Comparison of ENCODE assay signal across 9 cellular contexts in genomic region chr1:25360596-25361581, GRCh38. TPM values are rescaled to one million over a fixed set of nuclear protein-coding genes. Genes with fewer than 3 reads are reported as not detected.
DNase-seq lines count a peak whose midpoint lies in the region; ATAC-seq and TF ChIP-seq lines count a peak whose summit lies in the region.
"Had no signal": no experiment of that assay in that cellular context is flagged by ENCODE, and none has a peak within 500 bp of the region (broad histone marks: within the 10 kb centered on the region; RNA-seq: fewer than 3 reads in every experiment).

No MANE protein-coding gene starts in this region.

- BruUV-seq in Panc1 (replicated peaks; lab: Mats Ljungman, UMichigan): TSS peak; percentile 65

- no peak overlapping the region for H3K4me3 ChIP-seq in Panc1 (ENCODE audit: low read depth in 2 of 2, low read length in 2 of 2)
- no peak overlapping the region for H3K4me3 ChIP-seq in choroid plexus epithelial cell (ENCODE audit: low read depth, low read length)
- H3K4me3 ChIP-seq in neuronal stem cell (ENCODE audit: low read length in 2 of 2): no peak overlapping the region

- in situ Hi-C loops in Panc1 (cut with HindIII; ENCODE audit: low pct_unique_long_range_greater_than_20kb, low sequenced_read_pairs): no loop called here

- H2BK120ac ChIP-seq in neuronal stem cell (ENCODE audit: low read depth, low read length): no peak overlapping the region

- H4K91ac ChIP-seq in neuronal stem cell (ENCODE audit: low read depth, low read length, poor library complexity): no peak overlapping the region

- TF ChIP-seq CTCF in Panc1 (IDR thresholded peaks at IDR 0.05): no peak
- no peak for TF ChIP-seq CTCF in choroid plexus epithelial cell (conservative IDR thresholded peaks at IDR 0.05; ENCODE audit: low read depth, low read length)

- no peaks in the 10 kb centered on the region for H3K27me3 ChIP-seq in Panc1 (ENCODE audit: control insufficient read depth, insufficient read depth, low read length)
- no peaks in the 10 kb centered on the region for H3K27me3 ChIP-seq in neuronal stem cell (ENCODE audit: control insufficient read depth in 3 of 3, insufficient read depth in 3 of 3, low read depth in 1 of 3, low read length in 3 of 3)

- H3K23ac ChIP-seq in neuronal stem cell (ENCODE audit: low read depth, low read length, poor library complexity): no peak overlapping the region

- no peak overlapping the region for H3K9ac ChIP-seq in neuronal stem cell (ENCODE audit: low read depth, low read length, poor library complexity)

- H2BK15ac ChIP-seq in neuronal stem cell (ENCODE audit: low read length): no peak overlapping the region

- H2BK5ac ChIP-seq in neuronal stem cell (ENCODE audit: low read length): no peak overlapping the region

- H3K36me3 ChIP-seq in Panc1 (ENCODE audit: control insufficient read depth, insufficient read depth, low read length): peaks cover 13% of the 10 kb centered on the region
- peaks cover 8 to 56% of the 10 kb centered on the region in 2 donors for H3K36me3 ChIP-seq in neuronal stem cell (replicated peaks in 1 of 2; ENCODE audit: control insufficient read depth in 2 of 2, insufficient read depth in 2 of 2, low read length in 2 of 2)

- POLR2A ChIA-PET in Panc1 (lab: Charles Lee): no interaction called here

- no peak overlapping the region for H4K8ac ChIP-seq in neuronal stem cell (ENCODE audit: low read depth, low read length)

- WGBS in neuronal stem cell (ENCODE audit: extremely low coverage in 2 of 2, insufficient read length in 2 of 2, insufficient replicate concordance in 1 of 2), 2 donors: no CpG with 5 or more reads among the region's 7 CpGs

- no peak overlapping the region for H2AK5ac ChIP-seq in neuronal stem cell (ENCODE audit: low read depth, low read length)

- H3K4me1 ChIP-seq in Panc1 (ENCODE audit: control insufficient read depth, insufficient read depth, low read length) (no peaks in the 10 kb centered on the region; the same call in 1 of the 2 replicates), neuronal stem cell (ENCODE audit: control insufficient read depth in 2 of 2, insufficient read depth in 1 of 2, low read depth in 1 of 2, low read length in 2 of 2) (no peaks in the 10 kb centered on the region)

- no peak overlapping the region for H3K4ac ChIP-seq in neuronal stem cell (ENCODE audit: low read length)

- H2BK12ac ChIP-seq in neuronal stem cell (ENCODE audit: low read length): no peak overlapping the region

- no peaks in the 10 kb centered on the region for H3K79me1 ChIP-seq in neuronal stem cell (ENCODE audit: low read depth, low read length)

- no peak overlapping the region for H3K27ac ChIP-seq in Panc1 (ENCODE audit: low read length)
- no peak overlapping the region for H3K27ac ChIP-seq in neuronal stem cell (replicated peaks; ENCODE audit: low read length)

- H2AFZ ChIP-seq in neuronal stem cell (ENCODE audit: low read length): no peak overlapping the region

- intact Hi-C loops in Panc1 (cut with micrococcal nuclease; ENCODE audit: unreplicated experiment): no loop called here

- H3K14ac ChIP-seq in neuronal stem cell (ENCODE audit: low read length): peak overlapping the region; percentile 9

- DNase-seq in ELR (ENCODE audit: low read depth) (peak; percentile 91), Panc1 (ENCODE audit: low read depth, low spot score) (no peak), choroid plexus epithelial cell (ENCODE audit: low read depth) (peak; percentile 76), neuronal stem cell (ENCODE audit: low spot score) (no peak), NCI-H2107 treated with DMSO at 0.1 percent for 48 hours (lab: John Stamatoyannopoulos, UW; ENCODE audit: unreplicated experiment) (no peak), NCI-H1436 (lab: John Stamatoyannopoulos, UW) (no peak), NCI-H1417 treated with DMSO at 0.1 percent for 48 hours (lab: John Stamatoyannopoulos, UW) (no peak)
- DNase-seq: OCI-M1 had no signal

- H3K4me2 ChIP-seq in neuronal stem cell (ENCODE audit: insufficient read depth, low read length, poor library complexity, severe bottlenecking): no peak overlapping the region

- no peak overlapping the region for H3K18ac ChIP-seq in neuronal stem cell (ENCODE audit: low read length)

- H3K9me3 ChIP-seq in Panc1 (ENCODE audit: control insufficient read depth, insufficient read depth, low read depth, low read length): no peaks in the 10 kb centered on the region
- H3K9me3 ChIP-seq in neuronal stem cell (replicated peaks in 1 of 2; ENCODE audit: control insufficient read depth in 2 of 2, insufficient read depth in 1 of 2, low read depth in 1 of 2, low read length in 2 of 2): no peaks in the 10 kb centered on the region

- CTCF ChIA-PET in Panc1 (lab: Charles Lee): no interaction called here

- peak; percentile 60; the same call in 1 of the 2 replicates for ATAC-seq in Panc1
- no peak for ATAC-seq in GM18502 (IDR thresholded peaks at IDR 0.05; ENCODE audit: poor library complexity, unreplicated experiment)

RNA-seq across cellular contexts. Expression of gene TMEM50A, which starts 22.8 kb away (rescaled TPM):
- 124 TPM for total RNA-seq in Panc1 (2021; ENCODE audit: unreplicated experiment)
- 126 TPM for polyA plus RNA-seq in Panc1 (2012; ENCODE audit: insufficient read length)
- polyA plus RNA-seq in neuronal stem cell (2013, experiment 1 of 2): 108 TPM
- polyA plus RNA-seq in neuronal stem cell (2013, experiment 2 of 2): 110 TPM

RNA-seq across cellular contexts. Expression of gene RHCE, which starts 59.7 kb away (rescaled TPM):
- total RNA-seq in Panc1 (2021; ENCODE audit: unreplicated experiment): not detected
- polyA plus RNA-seq in Panc1 (2012; ENCODE audit: insufficient read length): 2.1 TPM
- 0.70 TPM for polyA plus RNA-seq in neuronal stem cell (2013, experiment 1 of 2)
- 0.54 TPM for polyA plus RNA-seq in neuronal stem cell (2013, experiment 2 of 2)

Comparison
In these comparisons a context has a peak if more than half of its experiments do, and no peak if none do; other contexts are left out.
1. DNase-seq: peak in ELR (single experiment) and choroid plexus epithelial cell (single experiment); none in Panc1 (single experiment), neuronal stem cell (single experiment), NCI-H2107 treated with DMSO at 0.1 percent for 48 hours (single experiment), NCI-H1436 (single experiment) and NCI-H1417 treated with DMSO at 0.1 percent for 48 hours (single experiment).